In genomic region chr13:33817843-33818661, GRCh38 we compare ENCODE assay signal across 8 cellular contexts.
DNase-seq lines count a peak whose midpoint lies in the region; ATAC-seq and TF ChIP-seq lines count a peak whose summit lies in the region.

Gene RFC3, plus strand, starts transcription at chr13:33818149. Its CDS starts 30 bp downstream, at chr13:33818179.

- peak within 1 kb of the TSS; percentile 96 for H3K4me3 Mint-ChIP-seq in central memory CD8-positive, alpha-beta T cell

- peak; percentile 96 for DNase-seq in AG08395 (ENCODE audit: low spot score)
- peak; percentile 84 for DNase-seq in NCI-H345 treated with DMSO at 0.1 percent for 48 hours (lab: John Stamatoyannopoulos, UW; ENCODE audit: unreplicated experiment)
- DNase-seq in activated CD4-positive, CD25-positive, alpha-beta regulatory T cell (lab: John Stamatoyannopoulos, UW), result peak; percentile 77 to 82 (median 79)
- DNase-seq in central memory CD8-positive, alpha-beta T cell (ENCODE audit: low spot score in 2 of 2), result peak; percentile 85 to 88
- peak; percentile 95 for DNase-seq in inferior parietal cortex (ENCODE audit: extremely low spot score)
- peak; percentile 87 to 90 for DNase-seq in stimulated activated CD4-positive, alpha-beta T cell treated with anti-CD3 and anti-CD28 coated beads, Interleukin-12 subunit alpha, Interleukin-12 subunit beta, amount 100 ng/mL, for 24 hours (ENCODE audit: low read depth in 2 of 2)

- in situ Hi-C loops in GM18951 (cut with MboI; ENCODE audit: low sequenced_read_pairs, unreplicated experiment), result no loop called here

- peaks cover 14% of the 10 kb centered on the region for H3K4me1 Mint-ChIP-seq in central memory CD8-positive, alpha-beta T cell

- H3K36me3 Mint-ChIP-seq in central memory CD8-positive, alpha-beta T cell (ENCODE audit: insufficient read depth), result peaks cover 13% of the 10 kb centered on the region

- peak; percentile 94 for ATAC-seq in HG03196 (IDR thresholded peaks at IDR 0.05; ENCODE audit: unreplicated experiment)
- ATAC-seq in central memory CD8-positive, alpha-beta T cell (replicated peaks; ENCODE audit: extremely low read depth, poor library complexity, severe bottlenecking), result peak; percentile 90

- no peaks in the 10 kb centered on the region for H3K9me3 Mint-ChIP-seq in central memory CD8-positive, alpha-beta T cell

- H3K27ac Mint-ChIP-seq in central memory CD8-positive, alpha-beta T cell (ENCODE audit: low read depth), result peak within 1 kb of the TSS; percentile 97

- no peaks in the 10 kb centered on the region for H3K27me3 Mint-ChIP-seq in central memory CD8-positive, alpha-beta T cell

- TF ChIP-seq POLR2A in GM18951 (IDR thresholded peaks at IDR 0.05; ENCODE audit: extremely low read depth, insufficient read depth, insufficient read length), result peak; percentile 71

Comparison
In these comparisons a context has a peak if more than half of its experiments do, and no peak if none do; other contexts are left out.
1. Peak in every context shown above with its lines: DNase-seq and ATAC-seq.